In the genomic region with DNA sequence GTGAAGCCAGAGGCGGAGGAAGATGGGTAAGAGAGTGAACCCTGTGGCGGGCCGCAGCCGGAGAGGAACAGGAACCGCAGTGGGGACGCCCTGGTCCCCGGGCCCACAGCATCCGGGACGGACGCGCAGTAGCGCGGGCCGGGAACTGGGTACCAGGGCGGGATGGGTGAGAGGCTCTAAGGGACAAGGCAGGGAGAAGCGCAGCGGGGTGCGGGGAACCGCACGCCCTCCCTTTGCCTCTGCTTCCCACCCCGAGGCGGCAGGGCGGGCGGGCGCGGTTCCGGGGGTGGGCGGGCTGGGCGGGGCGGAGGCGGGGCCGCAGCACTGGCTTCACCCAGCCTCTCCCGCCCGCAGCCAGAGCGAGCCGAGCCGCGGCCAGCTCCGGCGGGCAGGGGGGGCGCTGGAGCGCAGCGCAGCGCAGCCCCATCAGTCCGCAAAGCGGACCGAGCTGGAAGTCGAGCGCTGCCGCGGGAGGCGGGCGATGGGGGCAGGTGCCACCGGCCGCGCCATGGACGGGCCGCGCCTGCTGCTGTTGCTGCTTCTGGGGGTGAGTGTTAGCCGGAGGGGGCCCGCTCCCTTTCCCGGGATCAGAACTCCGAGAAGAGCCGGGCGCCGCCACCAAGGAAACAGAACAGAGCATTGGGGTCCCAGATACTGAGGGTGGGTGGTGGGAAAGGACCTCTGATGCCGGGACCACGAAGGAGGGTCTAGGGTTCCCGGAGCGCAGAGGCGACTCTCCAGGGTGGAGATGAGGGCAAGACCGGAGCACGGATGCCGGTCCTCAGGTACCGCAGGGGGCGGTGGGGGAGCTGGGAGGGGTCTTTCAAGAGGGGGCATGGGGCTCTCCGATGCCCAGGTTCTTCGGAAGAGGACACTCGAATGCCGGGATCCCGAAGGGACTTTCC, we compare ENCODE assay signal across 8 cellular contexts. TPM values are rescaled to one million over a fixed set of nuclear protein-coding genes. Genes with fewer than 3 reads are reported as not detected.
DNase-seq lines count a peak whose midpoint lies in the region; ATAC-seq, FAIRE-seq and TF ChIP-seq lines count a peak whose summit lies in the region.

A gene with protein sequence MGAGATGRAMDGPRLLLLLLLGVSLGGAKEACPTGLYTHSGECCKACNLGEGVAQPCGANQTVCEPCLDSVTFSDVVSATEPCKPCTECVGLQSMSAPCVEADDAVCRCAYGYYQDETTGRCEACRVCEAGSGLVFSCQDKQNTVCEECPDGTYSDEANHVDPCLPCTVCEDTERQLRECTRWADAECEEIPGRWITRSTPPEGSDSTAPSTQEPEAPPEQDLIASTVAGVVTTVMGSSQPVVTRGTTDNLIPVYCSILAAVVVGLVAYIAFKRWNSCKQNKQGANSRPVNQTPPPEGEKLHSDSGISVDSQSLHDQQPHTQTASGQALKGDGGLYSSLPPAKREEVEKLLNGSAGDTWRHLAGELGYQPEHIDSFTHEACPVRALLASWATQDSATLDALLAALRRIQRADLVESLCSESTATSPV (plus strand): TSS at position 357 of the 905 bp plus-strand sequence. CDS start 125 bp downstream, at position 482.

- H3K36me3 ChIP-seq in GM12878 (ENCODE audit: control insufficient read depth in 2 of 2, insufficient read depth in 2 of 2, low read length in 1 of 2) (no peaks in the 10 kb centered on the region), iPS-20b (ENCODE audit: insufficient read depth, low read depth, low read length) (no peaks in the 10 kb centered on the region), skeletal muscle satellite cell (ENCODE audit: insufficient read depth, low read length) (no peaks in the 10 kb centered on the region)

- no peak within 1 kb of the TSS for H3K27ac ChIP-seq in GM12878 (ENCODE audit: control insufficient read depth, insufficient read depth)
- H3K27ac ChIP-seq in iPS-20b (ENCODE audit: low read length): no peak within 1 kb of the TSS

- FAIRE-seq in GM12878 (lab: Jason Lieb, UNC): no peak

- H3K4me3 ChIP-seq in GM12878: peak within 1 kb of the TSS; percentile 64; the same call in 1 of the 2 replicates
- peak within 1 kb of the TSS; percentile 74 for H3K4me3 ChIP-seq in iPS-20b (ENCODE audit: low read length)
- H3K4me3 ChIP-seq in skeletal muscle satellite cell (ENCODE audit: low read length): peak within 1 kb of the TSS; percentile 67

- ATAC-seq in GM12878: peak; percentile 87
- ATAC-seq in HG03520 (IDR thresholded peaks at IDR 0.05; ENCODE audit: unreplicated experiment): no peak
- ATAC-seq in GM18517 (IDR thresholded peaks at IDR 0.05; ENCODE audit: unreplicated experiment): no peak

- H3K27me3 ChIP-seq in GM12878 (replicated peaks in 1 of 2; ENCODE audit: control insufficient read depth in 2 of 2, insufficient read depth in 2 of 2, low read length in 1 of 2) (peaks cover 13 to 17% of the 10 kb centered on the region in 2 experiments), iPS-20b (ENCODE audit: insufficient read depth, low read length) (peaks cover 85% of the 10 kb centered on the region), skeletal muscle satellite cell (ENCODE audit: control insufficient read depth, insufficient read depth, low read length) (peaks cover 70% of the 10 kb centered on the region)

- peak; percentile 67 for TF ChIP-seq POLR2A in GM12878 (IDR thresholded peaks at IDR 0.05; ENCODE audit: low read depth, low read length)

- CTCF ChIA-PET in GM12878 (lab: Yijun Ruan, JAX): interaction anchor here (1.2 kb wide), 1 partner anchor 35 kb away, joined by 4 read pairs; no protein-coding TSS in a partner anchor

- intact Hi-C loops in GM12878 (cut with micrococcal nuclease; ENCODE audit: unreplicated experiment): no loop called here

- H3K4me1 ChIP-seq in GM12878 (ENCODE audit: control insufficient read depth, insufficient read depth, low read length) (peaks cover 9% of the 10 kb centered on the region; the same call in 1 of the 2 replicates), iPS-20b (ENCODE audit: insufficient read depth, low read length) (peaks cover 6% of the 10 kb centered on the region; the same call in 1 of the 2 replicates), skeletal muscle satellite cell (ENCODE audit: control insufficient read depth, insufficient read depth, low read length) (peaks cover 23% of the 10 kb centered on the region)

- peak within 1 kb of the TSS; percentile 71 for H3K4me2 ChIP-seq in GM12878 (ENCODE audit: control insufficient read depth, insufficient read depth)
- H3K4me2 ChIP-seq in skeletal muscle satellite cell (ENCODE audit: low read length): peak within 1 kb of the TSS; percentile 88

- POLR2A ChIA-PET in GM12878 (lab: Charles Lee): no interaction called here

- H3K9me3 ChIP-seq in GM12878 (replicated peaks; ENCODE audit: control insufficient read depth, insufficient read depth, low read length) (no peaks in the 10 kb centered on the region), iPS-20b (ENCODE audit: insufficient read depth, low read depth, low read length) (no peaks in the 10 kb centered on the region), skeletal muscle satellite cell (replicated peaks; ENCODE audit: low read length) (no peaks in the 10 kb centered on the region)

- peak; percentile 22 for DNase-seq in T follicular helper cell (ENCODE audit: low read depth)
- no peak for DNase-seq in GM12878 (ENCODE audit: low read depth, low spot score)

- H3K9ac ChIP-seq in GM12878 (ENCODE audit: control insufficient read depth, insufficient read depth, low read length) (no peak within 1 kb of the TSS), iPS-20b (ENCODE audit: low read depth, low read length) (no peak within 1 kb of the TSS), skeletal muscle satellite cell (ENCODE audit: low read depth, low read length) (no peak within 1 kb of the TSS)

- under 1% methylated on average over 57 of the region's 81 CpGs for WGBS in GM12878 (ENCODE audit: insufficient coverage, insufficient replicate concordance, low lambda C conversion rate, missing lambda C conversion rate)

- BruUV-seq in GM12878 (replicated peaks; lab: Mats Ljungman, UMichigan): no TSS peak

- peak within 1 kb of the TSS; percentile 11; the same call in 1 of the 2 replicates for H2AFZ ChIP-seq in GM12878 (ENCODE audit: control insufficient read depth, low read depth, low read length)

- H3K79me2 ChIP-seq in GM12878 (ENCODE audit: control insufficient read depth, insufficient read depth, low read length): no peaks in the 10 kb centered on the region

- in situ Hi-C loops in GM12878 (cut with MboI): loop anchor here (5.0 kb wide), 1 partner anchor 57 kb away; no protein-coding TSS in a partner anchor

- RAD21 ChIA-PET in GM12878 (lab: Charles Lee; ENCODE audit: unreplicated experiment): interaction anchor here (0.9 to 1.8 kb wide), 2 partner anchors 62 to 180 kb away, joined by 3 to 4 read pairs; no protein-coding TSS in a partner anchor

- TF ChIP-seq CTCF in GM12873 (IDR thresholded peaks at IDR 0.05; ENCODE audit: insufficient read depth, low read depth, low read length, missing control alignments) (peak; percentile 10), GM12878 (IDR thresholded peaks at IDR 0.05 in 2 of 3, conservative IDR thresholded peaks at IDR 0.05 in 1 of 3; ENCODE audit: control insufficient read depth in 2 of 3, extremely low read depth in 1 of 3, insufficient read depth in 1 of 3, low read depth in 3 of 3, low read length in 3 of 3) (peak in 1 of 3 experiments; percentile 29; a peak in 1 of 6 replicates)

- TF ChIP-seq RAD21 in Ishikawa (IDR thresholded peaks at IDR 0.05; ENCODE audit: low read depth): no peak
- no peak for TF ChIP-seq RAD21 in GM12878 (IDR thresholded peaks at IDR 0.05; ENCODE audit: insufficient read depth, low read depth, low read length)

- TF ChIP-seq EP300 in Ishikawa (IDR thresholded peaks at IDR 0.05; ENCODE audit: borderline replicate concordance): no peak
- TF ChIP-seq EP300 in GM12878 (IDR thresholded peaks at IDR 0.05; ENCODE audit: borderline replicate concordance in 1 of 2, control insufficient read depth in 1 of 2, low read depth in 2 of 2, low read length in 2 of 2): no peak

- no peaks in the 10 kb centered on the region for H4K20me1 ChIP-seq in GM12878 (ENCODE audit: control insufficient read depth, insufficient read depth)

- SMC1A ChIA-PET in GM12878 (lab: Charles Lee; ENCODE audit: uncharacterized antibody, unreplicated experiment): no interaction called here

TF ChIP-seq in Ishikawa, 13 proteins besides CTCF, POLR2A, EP300 and RAD21 (continues in another document):
- TF ChIP-seq ZBTB7A (IDR thresholded peaks at IDR 0.05; ENCODE audit: low read depth) (peak; percentile 72), NFIC (IDR thresholded peaks at IDR 0.05) (no peak), TEAD4 (IDR thresholded peaks at IDR 0.05) (no peak), TAF1 (IDR thresholded peaks at IDR 0.05; ENCODE audit: low read depth) (0 out of 2 replicates have a peak, but pooled peaks have one; percentile 3)

TF ChIP-seq in GM12878, 131 proteins besides CTCF, POLR2A, EP300 and RAD21 (continues in another document):
- no peak for TF ChIP-seq ASH2L (IDR thresholded peaks at IDR 0.05; ENCODE audit: borderline replicate concordance, low read depth)
- no peak for TF ChIP-seq SMAD1 (IDR thresholded peaks at IDR 0.05; ENCODE audit: low read depth, partially characterized antibody)
- TF ChIP-seq POLR2AphosphoS5 (IDR thresholded peaks at IDR 0.05; ENCODE audit: low read length): no peak
- no peak for TF ChIP-seq ZNF217 (IDR thresholded peaks at IDR 0.05)
- peak in 1 of 2 experiments; percentile 1; a peak in 1 of 3 replicates for TF ChIP-seq EGR1 (IDR thresholded peaks at IDR 0.05; ENCODE audit: borderline replicate concordance in 1 of 2, low read depth in 2 of 2, low read length in 2 of 2)

RNA-seq across cellular contexts. Expression of the gene that starts here (rescaled TPM):
- total RNA-seq in GM12878 (2013; cell fraction: nucleolus; rRNA removed): 0.42 and 0.44 TPM in 2 replicates
- 0.11 TPM in 2 replicates for total RNA-seq in GM12878 (2014; rRNA removed)
- total RNA-seq in GM12878 (2014; rRNA removed; fragmentation: Illumina TruSeq; extraction: Trizol): 0.05 and 0.09 TPM in 2 replicates
- total RNA-seq in GM12878 (2021): 0.08 and 0.21 TPM in 2 replicates
- 0.14 TPM for polyA plus RNA-seq in GM12878 (2011; ENCODE audit: low read depth)
- polyA plus RNA-seq in GM12878 (2011; rRNA removed): 0.07 TPM in 1 of 2 replicates, not detected in the other
- 0.09 and 0.18 TPM in 2 replicates for polyA plus RNA-seq in GM12878 (2011; cell fraction: cytosol; rRNA removed)
- 0.07 and 0.22 TPM in 2 replicates for polyA plus RNA-seq in GM12878 (2011; cell fraction: nucleus; rRNA removed)
- polyA plus RNA-seq in GM12878 (2012): 0.64 and 0.72 TPM in 2 replicates
- polyA plus RNA-seq in GM12878 (2014; fragmentation: Illumina TruSeq; extraction: Trizol): 0.07 and 0.10 TPM in 2 replicates
- polyA plus RNA-seq in GM12878 (2014; fragmentation: Nextera tagmentation; extraction: Ambion mirVana): under 1 TPM in 1 of 2 experiments, not detected in 1; 0.05 TPM
- 0.09 and 0.15 TPM in 2 replicates for polyA plus RNA-seq in GM12878 (2014; rRNA removed)
- under 1 TPM; 0.05 to 0.28 TPM for polyA plus RNA-seq in GM12878 (2016; fragmentation: Nextera tagmentation; extraction: Ambion mirVana)
- 0.05 and 0.15 TPM in 2 replicates for polyA minus RNA-seq in GM12878 (2011; rRNA and poly(A)+ RNA removed)
- not detected in 2 replicates for polyA minus RNA-seq in GM12878 (2011; cell fraction: cytosol; rRNA and poly(A)+ RNA removed)
- 0.10 TPM in 1 of 2 replicates, not detected in the other for polyA minus RNA-seq in GM12878 (2011; cell fraction: nucleus; rRNA and poly(A)+ RNA removed)
- 0.76 and 4.6 TPM in 2 replicates for total RNA-seq in skeletal muscle satellite cell (2012; rRNA removed)

Comparison
In these comparisons a context has a peak if more than half of its experiments do, and no peak if none do; other contexts are left out.
1. Peak in ATAC-seq, H3K4me3 ChIP-seq and H3K4me2 ChIP-seq in GM12878; RNA of the gene not detected or under 1 TPM.